16 cellular contexts compared by ENCODE assay signal in the genomic region with DNA sequence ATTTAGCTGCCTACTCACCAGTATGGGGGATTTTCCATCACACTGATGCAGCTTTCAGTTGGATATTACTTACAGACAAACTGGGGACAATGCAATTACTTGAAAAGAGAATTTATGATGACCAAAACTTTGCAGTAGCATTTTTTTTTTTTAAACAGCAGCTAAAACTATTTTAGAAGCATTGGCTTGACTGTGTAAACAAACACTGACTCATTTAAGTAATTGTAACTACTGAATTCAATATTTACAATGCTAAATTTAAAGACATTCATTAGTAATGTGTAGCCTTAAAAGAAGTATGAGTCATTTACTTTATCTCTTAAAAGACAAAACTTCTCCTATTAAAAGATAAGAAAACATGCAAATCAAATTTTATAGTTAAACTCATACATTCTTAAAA.
A peak's percentile ranks its signal among the peaks of the same experiment; 100 is the strongest.
DNase-seq lines count a peak whose midpoint lies in the region; ATAC-seq, FAIRE-seq and TF ChIP-seq lines count a peak whose summit lies in the region.
"Had no signal": no experiment of that assay in that cellular context is flagged by ENCODE, and none has a peak within 500 bp of the region (broad histone marks: within the 10 kb centered on the region; RNA-seq: fewer than 3 reads in every experiment).

No MANE protein-coding gene starts in this region.

- DNase-seq in HT-29 (ENCODE audit: low spot score): peak; percentile 39
- DNase-seq in GM12878 (ENCODE audit: low read depth, low spot score): no peak
- DNase-seq in kidney glomerular epithelial cell (lab: John Stamatoyannopoulos, UW): no peak
- DNase-seq in lower leg skin (ENCODE audit: low spot score in 2 of 2): no peak
- no peak for DNase-seq in amygdala (lab: John Stamatoyannopoulos, UW)
- no peak for DNase-seq in activated CD4-positive, alpha-beta memory T cell treated with anti-CD3 and anti-CD28 coated beads, Interleukin-2, amount 10 ng/mL, durations not matched to agents 7 days and 5 days
- DNase-seq: CD8-positive, alpha-beta T cell; GF-D8; GM23248; NCI-H146; NCI-H774; T-helper 1 cell had no signal

- H3K4me1 Mint-ChIP-seq in activated CD4-positive, alpha-beta memory T cell treated with anti-CD3 and anti-CD28 coated beads, Interleukin-2, amount 10 ng/mL, durations not matched to agents 7 days and 5 days: no peaks in the 10 kb centered on the region

- H3K79me2 ChIP-seq in GM12878 (ENCODE audit: control insufficient read depth, insufficient read depth, low read length): no peaks in the 10 kb centered on the region

- H2AFZ ChIP-seq in GM12878 (ENCODE audit: control insufficient read depth, low read depth, low read length): no peak overlapping the region
- H2AFZ ChIP-seq: GM23248 had no signal

- no peaks in the 10 kb centered on the region for H4K20me1 ChIP-seq in GM12878 (ENCODE audit: control insufficient read depth, insufficient read depth)

- intact Hi-C loops in GM12878 (cut with micrococcal nuclease; ENCODE audit: unreplicated experiment) (no loop called here), lower leg skin (cut with DNase I; ENCODE audit: low total_unique reads) (no loop called here)

- no peak overlapping the region for H3K4me3 Mint-ChIP-seq in activated CD4-positive, alpha-beta memory T cell treated with anti-CD3 and anti-CD28 coated beads, Interleukin-2, amount 10 ng/mL, durations not matched to agents 7 days and 5 days
- H3K4me3 Mint-ChIP-seq: CD8-positive, alpha-beta T cell had no signal

- no peak for FAIRE-seq in GM12878 (lab: Jason Lieb, UNC)
- FAIRE-seq: HTR-8/SVneo had no signal

- TF ChIP-seq CTCF in GM12878 (IDR thresholded peaks at IDR 0.05 in 2 of 3, conservative IDR thresholded peaks at IDR 0.05 in 1 of 3; ENCODE audit: control insufficient read depth in 2 of 3, extremely low read depth in 1 of 3, insufficient read depth in 1 of 3, low read depth in 3 of 3, low read length in 3 of 3) (no peak), lower leg skin (IDR thresholded peaks at IDR 0.05) (no peak)

- H3K27ac Mint-ChIP-seq in activated CD4-positive, alpha-beta memory T cell treated with anti-CD3 and anti-CD28 coated beads, Interleukin-2, amount 10 ng/mL, durations not matched to agents 7 days and 5 days: no peak overlapping the region
- H3K27ac Mint-ChIP-seq: CD8-positive, alpha-beta T cell had no signal

- ATAC-seq in GM19043 (IDR thresholded peaks at IDR 0.05; ENCODE audit: low read depth, unreplicated experiment) (peak; percentile 64), GM12878 (peak; percentile 46)
- ATAC-seq: CD8-positive, alpha-beta T cell; Right ventricle myocardium inferior had no signal

- H3K9me3 ChIP-seq in GM12878 (replicated peaks; ENCODE audit: control insufficient read depth, insufficient read depth, low read length): no peaks in the 10 kb centered on the region

- no peak overlapping the region for H3K27ac ChIP-seq in GM12878 (ENCODE audit: control insufficient read depth, insufficient read depth)
- H3K27ac ChIP-seq: GM23248, SK-N-MC had no signal

- SMC1A ChIA-PET in GM12878 (lab: Charles Lee; ENCODE audit: uncharacterized antibody, unreplicated experiment): interaction anchor here (0.6 to 0.7 kb wide), 3 partner anchors 15 to 871 kb away, joined by 3 to 4 read pairs (median 3); no protein-coding TSS in a partner anchor

- no peak overlapping the region for H3K9ac ChIP-seq in GM12878 (ENCODE audit: control insufficient read depth, insufficient read depth, low read length)
- H3K9ac ChIP-seq: GM23248 had no signal

- H3K9me3 Mint-ChIP-seq in activated CD4-positive, alpha-beta memory T cell treated with anti-CD3 and anti-CD28 coated beads, Interleukin-2, amount 10 ng/mL, durations not matched to agents 7 days and 5 days: no peaks in the 10 kb centered on the region

- POLR2A ChIA-PET in GM12878 (lab: Charles Lee): no interaction called here
- POLR2A ChIA-PET in activated CD4-positive, alpha-beta memory T cell treated with anti-CD3 and anti-CD28 coated beads, Interleukin-2, amount 10 ng/mL, durations not matched to agents 7 days and 5 days (lab: Charles Lee): no interaction called here

- no peaks in the 10 kb centered on the region for H3K4me1 ChIP-seq in GM12878 (ENCODE audit: control insufficient read depth, insufficient read depth, low read length)

- no peak for TF ChIP-seq EP300 in GM12878 (IDR thresholded peaks at IDR 0.05; ENCODE audit: borderline replicate concordance in 1 of 2, control insufficient read depth in 1 of 2, low read depth in 2 of 2, low read length in 2 of 2)

- no TSS peak for BruUV-seq in GM12878 (replicated peaks; lab: Mats Ljungman, UMichigan)

- no peak for TF ChIP-seq POLR2A in GM12878 (IDR thresholded peaks at IDR 0.05; ENCODE audit: low read depth, low read length)
- TF ChIP-seq POLR2A in lower leg skin (IDR thresholded peaks at IDR 0.05): no peak

- no peak for TF ChIP-seq RAD21 in GM12878 (IDR thresholded peaks at IDR 0.05; ENCODE audit: insufficient read depth, low read depth, low read length)

- no peak overlapping the region for H3K4me2 ChIP-seq in GM12878 (ENCODE audit: control insufficient read depth, insufficient read depth)

- H3K4me3 ChIP-seq in GM12878: no peak overlapping the region
- H3K4me3 ChIP-seq in lower leg skin (ENCODE audit: low read depth, poor library complexity, severe bottlenecking): no peak overlapping the region
- H3K4me3 ChIP-seq: GM23248, SK-N-MC had no signal

- CTCF ChIA-PET in GM12878 (lab: Yijun Ruan, JAX): no interaction called here
- CTCF ChIA-PET in activated CD4-positive, alpha-beta memory T cell treated with anti-CD3 and anti-CD28 coated beads, Interleukin-2, amount 10 ng/mL, durations not matched to agents 7 days and 5 days (lab: Charles Lee): no interaction called here

- no peaks in the 10 kb centered on the region for H3K36me3 Mint-ChIP-seq in activated CD4-positive, alpha-beta memory T cell treated with anti-CD3 and anti-CD28 coated beads, Interleukin-2, amount 10 ng/mL, durations not matched to agents 7 days and 5 days (ENCODE audit: low read depth)
- H3K36me3 Mint-ChIP-seq: CD8-positive, alpha-beta T cell had no signal

- H3K27me3 ChIP-seq in GM12878 (replicated peaks in 1 of 2; ENCODE audit: control insufficient read depth in 2 of 2, insufficient read depth in 2 of 2, low read length in 1 of 2): no peaks in the 10 kb centered on the region; a peak in 1 of 4 replicates

- RAD21 ChIA-PET in GM12878 (lab: Charles Lee; ENCODE audit: unreplicated experiment): no interaction called here

- no peaks in the 10 kb centered on the region for H3K27me3 Mint-ChIP-seq in activated CD4-positive, alpha-beta memory T cell treated with anti-CD3 and anti-CD28 coated beads, Interleukin-2, amount 10 ng/mL, durations not matched to agents 7 days and 5 days

- no peaks in the 10 kb centered on the region for H3K36me3 ChIP-seq in GM12878 (ENCODE audit: control insufficient read depth in 2 of 2, insufficient read depth in 2 of 2, low read length in 1 of 2)

- in situ Hi-C loops in GM12878 (cut with MboI): no loop called here

TF ChIP-seq in GM12878, 131 proteins besides CTCF, POLR2A, EP300 and RAD21 (continues in another document):
- TF ChIP-seq LARP7 (IDR thresholded peaks at IDR 0.05): no peak
- no peak for TF ChIP-seq BHLHE40 (IDR thresholded peaks at IDR 0.05; ENCODE audit: borderline replicate concordance in 1 of 2, low read depth in 2 of 2, low read length in 1 of 2)
- no peak for TF ChIP-seq KLF5 (IDR thresholded peaks at IDR 0.05; ENCODE audit: partially characterized antibody)
- peak; percentile 53; the same call in 1 of the 2 replicates for TF ChIP-seq ATF7 (IDR thresholded peaks at IDR 0.05; ENCODE audit: low read depth)
- no peak for TF ChIP-seq POLR2AphosphoS2 (IDR thresholded peaks at IDR 0.05; ENCODE audit: low read depth, low read length)
- TF ChIP-seq ZBED1 (IDR thresholded peaks at IDR 0.05; ENCODE audit: borderline replicate concordance): no peak
- TF ChIP-seq, protein P1, sequence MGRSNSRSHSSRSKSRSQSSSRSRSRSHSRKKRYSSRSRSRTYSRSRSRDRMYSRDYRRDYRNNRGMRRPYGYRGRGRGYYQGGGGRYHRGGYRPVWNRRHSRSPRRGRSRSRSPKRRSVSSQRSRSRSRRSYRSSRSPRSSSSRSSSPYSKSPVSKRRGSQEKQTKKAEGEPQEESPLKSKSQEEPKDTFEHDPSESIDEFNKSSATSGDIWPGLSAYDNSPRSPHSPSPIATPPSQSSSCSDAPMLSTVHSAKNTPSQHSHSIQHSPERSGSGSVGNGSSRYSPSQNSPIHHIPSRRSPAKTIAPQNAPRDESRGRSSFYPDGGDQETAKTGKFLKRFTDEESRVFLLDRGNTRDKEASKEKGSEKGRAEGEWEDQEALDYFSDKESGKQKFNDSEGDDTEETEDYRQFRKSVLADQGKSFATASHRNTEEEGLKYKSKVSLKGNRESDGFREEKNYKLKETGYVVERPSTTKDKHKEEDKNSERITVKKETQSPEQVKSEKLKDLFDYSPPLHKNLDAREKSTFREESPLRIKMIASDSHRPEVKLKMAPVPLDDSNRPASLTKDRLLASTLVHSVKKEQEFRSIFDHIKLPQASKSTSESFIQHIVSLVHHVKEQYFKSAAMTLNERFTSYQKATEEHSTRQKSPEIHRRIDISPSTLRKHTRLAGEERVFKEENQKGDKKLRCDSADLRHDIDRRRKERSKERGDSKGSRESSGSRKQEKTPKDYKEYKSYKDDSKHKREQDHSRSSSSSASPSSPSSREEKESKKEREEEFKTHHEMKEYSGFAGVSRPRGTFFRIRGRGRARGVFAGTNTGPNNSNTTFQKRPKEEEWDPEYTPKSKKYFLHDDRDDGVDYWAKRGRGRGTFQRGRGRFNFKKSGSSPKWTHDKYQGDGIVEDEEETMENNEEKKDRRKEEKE (IDR thresholded peaks at IDR 0.05): no peak
- TF ChIP-seq ZNF384 (IDR thresholded peaks at IDR 0.05; ENCODE audit: borderline replicate concordance, low read depth, low read length): peak; percentile 68; the same call in 1 of the 2 replicates
- TF ChIP-seq, protein P2, sequence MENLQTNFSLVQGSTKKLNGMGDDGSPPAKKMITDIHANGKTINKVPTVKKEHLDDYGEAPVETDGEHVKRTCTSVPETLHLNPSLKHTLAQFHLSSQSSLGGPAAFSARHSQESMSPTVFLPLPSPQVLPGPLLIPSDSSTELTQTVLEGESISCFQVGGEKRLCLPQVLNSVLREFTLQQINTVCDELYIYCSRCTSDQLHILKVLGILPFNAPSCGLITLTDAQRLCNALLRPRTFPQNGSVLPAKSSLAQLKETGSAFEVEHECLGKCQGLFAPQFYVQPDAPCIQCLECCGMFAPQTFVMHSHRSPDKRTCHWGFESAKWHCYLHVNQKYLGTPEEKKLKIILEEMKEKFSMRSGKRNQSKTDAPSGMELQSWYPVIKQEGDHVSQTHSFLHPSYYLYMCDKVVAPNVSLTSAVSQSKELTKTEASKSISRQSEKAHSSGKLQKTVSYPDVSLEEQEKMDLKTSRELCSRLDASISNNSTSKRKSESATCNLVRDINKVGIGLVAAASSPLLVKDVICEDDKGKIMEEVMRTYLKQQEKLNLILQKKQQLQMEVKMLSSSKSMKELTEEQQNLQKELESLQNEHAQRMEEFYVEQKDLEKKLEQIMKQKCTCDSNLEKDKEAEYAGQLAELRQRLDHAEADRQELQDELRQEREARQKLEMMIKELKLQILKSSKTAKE (IDR thresholded peaks at IDR 0.05; ENCODE audit: low read depth, poor library complexity, severe bottlenecking): peak; percentile 41
